Comparison of ENCODE assay signal across 1 cellular context in genomic region chr10:116201011-116201410, GRCh38.
TF ChIP-seq lines count a peak whose summit lies in the region.

No MANE protein-coding gene starts in this region.

TF ChIP-seq in IMR-90, 13 proteins besides CTCF, POLR2A, EP300 and RAD21:
- TF ChIP-seq RCOR1 (IDR thresholded peaks at IDR 0.05; ENCODE audit: insufficient replicate concordance, low read length) (no peak), CEBPB (IDR thresholded peaks at IDR 0.05; ENCODE audit: low read depth, low read length) (no peak), FOS (IDR thresholded peaks at IDR 0.05; ENCODE audit: low read depth, low read length) (no peak), NFE2L2 (IDR thresholded peaks at IDR 0.05; ENCODE audit: low read depth, low read length) (peak; percentile 64; the same call in 1 of the 2 replicates), SMC3 (IDR thresholded peaks at IDR 0.05; ENCODE audit: low read depth, low read length) (no peak), CHD1 (IDR thresholded peaks at IDR 0.05; ENCODE audit: low read depth, low read length) (no peak), MAFK (IDR thresholded peaks at IDR 0.05; ENCODE audit: low read depth, low read length) (peak; percentile 16; the same call in 1 of the 2 replicates), ELK1 (IDR thresholded peaks at IDR 0.05; ENCODE audit: borderline replicate concordance, low read depth, low read length) (no peak), MXI1 (IDR thresholded peaks at IDR 0.05; ENCODE audit: borderline replicate concordance, low read depth, low read length) (no peak), USF2 (IDR thresholded peaks at IDR 0.05; ENCODE audit: low read depth, low read length) (no peak), BHLHE40 (IDR thresholded peaks at IDR 0.05; ENCODE audit: low read depth, low read length) (no peak), MAZ (IDR thresholded peaks at IDR 0.05; ENCODE audit: borderline replicate concordance, low read depth, low read length) (no peak), RFX5 (IDR thresholded peaks at IDR 0.05; ENCODE audit: low read depth, low read length) (no peak)
